ENCODE assay signal across 8 cellular contexts in the genomic region with DNA sequence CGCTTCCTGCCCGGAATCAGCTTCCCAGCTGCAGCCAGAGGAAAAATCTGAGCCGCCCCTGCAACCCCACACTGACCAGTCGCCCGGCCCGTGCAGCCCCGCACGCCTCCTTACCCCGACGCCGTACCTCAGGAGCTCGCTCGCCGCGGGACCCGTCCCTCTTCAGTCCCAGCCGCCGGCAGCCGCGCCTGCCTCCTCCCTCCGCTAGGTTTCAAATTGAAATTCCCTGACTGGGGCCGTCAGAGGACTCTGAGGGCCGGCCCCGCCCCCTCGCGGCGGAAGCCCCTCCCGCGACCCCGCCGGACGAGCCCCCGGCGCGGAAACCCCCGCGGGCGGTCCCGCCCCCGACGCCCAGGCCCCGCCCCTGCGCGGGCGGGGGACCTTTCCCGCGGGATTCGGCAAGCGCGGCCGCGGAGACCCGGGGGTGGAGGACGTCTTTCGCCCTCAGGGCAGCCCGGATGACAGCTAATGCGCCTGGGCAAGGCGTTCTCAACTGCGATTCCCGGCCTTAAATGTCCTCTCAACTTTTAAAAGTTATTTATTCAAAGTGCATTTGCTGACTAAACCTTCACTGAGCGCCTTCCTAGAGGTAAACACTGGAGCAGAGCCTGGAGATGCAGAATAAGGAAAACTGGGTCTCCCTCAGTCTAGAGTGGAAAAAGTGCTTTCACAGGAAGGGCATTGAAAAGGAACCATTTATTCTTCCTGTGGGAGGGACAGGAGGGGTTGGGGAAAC. TPM values are rescaled to one million over a fixed set of nuclear protein-coding genes. Genes with fewer than 3 reads are reported as not detected.
DNase-seq lines count a peak whose midpoint lies in the region; ATAC-seq and TF ChIP-seq lines count a peak whose summit lies in the region.

A gene (minus strand): TSS at position 218 of the 736 bp plus-strand sequence. CDS start 106,760 bp downstream, outside the sequence.

- H3K27ac ChIP-seq in DND-41 (ENCODE audit: low read length): peak within 1 kb of the TSS; percentile 77

- H2AFZ ChIP-seq in DND-41 (ENCODE audit: low read depth, low read length): peak within 1 kb of the TSS; percentile 77

- peak within 1 kb of the TSS; percentile 87 for H3K4me3 Mint-ChIP-seq in type B pancreatic cell

- peak; percentile 88 for ATAC-seq in DND-41 (ENCODE audit: insufficient read depth, low read depth)
- peak; percentile 72 for ATAC-seq in GM21576 (IDR thresholded peaks at IDR 0.05; ENCODE audit: unreplicated experiment)

- no peaks in the 10 kb centered on the region for H3K36me3 Mint-ChIP-seq in type B pancreatic cell

- H3K9ac ChIP-seq in DND-41 (ENCODE audit: low read depth, low read length): peak within 1 kb of the TSS; percentile 82
- peak within 1 kb of the TSS; percentile 90 for H3K9ac ChIP-seq in adipocyte (ENCODE audit: low read length)

- H3K4me3 ChIP-seq in DND-41 (ENCODE audit: low read depth in 1 of 2, low read length in 2 of 2): peak within 1 kb of the TSS; percentile 59 to 81; a peak in 3 of 4 replicates
- peak within 1 kb of the TSS; percentile 70 for H3K4me3 ChIP-seq in Jurkat, Clone E6-1 (ENCODE audit: low read length)
- peak within 1 kb of the TSS; percentile 87 for H3K4me3 ChIP-seq in adipocyte (ENCODE audit: low read length)

- H3K27me3 ChIP-seq in DND-41 (ENCODE audit: insufficient read depth, low read length, poor library complexity): no peaks in the 10 kb centered on the region
- no peaks in the 10 kb centered on the region for H3K27me3 ChIP-seq in adipocyte (replicated peaks; ENCODE audit: control insufficient read depth, insufficient read depth, low read length)

- H3K27me3 Mint-ChIP-seq in type B pancreatic cell: peaks cover 17% of the 10 kb centered on the region

- peaks cover 42% of the 10 kb centered on the region for H3K79me2 ChIP-seq in DND-41 (ENCODE audit: insufficient read depth, low read length)

- DNase-seq in DND-41: peak; percentile 91
- peak; percentile 68 for DNase-seq in Jurkat, Clone E6-1 (ENCODE audit: low read depth, low spot score)
- peak; percentile 72 for DNase-seq in T follicular helper cell (ENCODE audit: low read depth)
- peak; percentile 97 for DNase-seq in adipocyte (ENCODE audit: low read depth)
- DNase-seq in cardiac septum (ENCODE audit: low spot score): peak; percentile 89
- peak; percentile 76 to 98 (median 84) for DNase-seq in posterior cingulate gyrus
- DNase-seq in type B pancreatic cell (ENCODE audit: extremely low spot score, unreplicated experiment): peak; percentile 91

- H3K9me3 Mint-ChIP-seq in type B pancreatic cell: peaks cover 4% of the 10 kb centered on the region

- H3K4me1 Mint-ChIP-seq in type B pancreatic cell (ENCODE audit: unreplicated experiment): peaks cover 32% of the 10 kb centered on the region

- H3K4me1 ChIP-seq in DND-41 (ENCODE audit: insufficient read depth, low read length): peaks cover 21% of the 10 kb centered on the region
- peaks cover 29% of the 10 kb centered on the region for H3K4me1 ChIP-seq in adipocyte (ENCODE audit: control insufficient read depth, insufficient read depth, low read length)

- H3K36me3 ChIP-seq in DND-41 (ENCODE audit: insufficient read depth, low read length) (no peaks in the 10 kb centered on the region; the same call in 1 of the 2 replicates), adipocyte (ENCODE audit: control insufficient read depth, insufficient read depth, low read length, severe bottlenecking) (no peaks in the 10 kb centered on the region)

- H3K27ac Mint-ChIP-seq in type B pancreatic cell: peak within 1 kb of the TSS; percentile 40

- peak within 1 kb of the TSS; percentile 85 for H3K4me2 ChIP-seq in DND-41 (ENCODE audit: insufficient read depth, low read length)

- no peaks in the 10 kb centered on the region for H3K9me3 ChIP-seq in DND-41 (ENCODE audit: insufficient read depth, low read length, severe bottlenecking)
- H3K9me3 ChIP-seq in adipocyte (ENCODE audit: control insufficient read depth, low read length): no peaks in the 10 kb centered on the region

- intact Hi-C loops in cardiac septum (cut with DNase I) (loop anchor here (5.0 to 10.0 kb wide), 2 partner anchors 52 to 176 kb away; no protein-coding TSS in a partner anchor), posterior cingulate gyrus (cut with DNase I) (loop anchor here (1.0 to 5.0 kb wide), 4 partner anchors 46 to 174 kb away; a partner anchor contains a TSS)

- TF ChIP-seq CTCF in DND-41 (IDR thresholded peaks at IDR 0.05; ENCODE audit: borderline replicate concordance, extremely low read depth, low read length, poor library complexity, severe bottlenecking): peak; percentile 35
- peak; percentile 70 for TF ChIP-seq CTCF in type B pancreatic cell (conservative IDR thresholded peaks at IDR 0.05)

- H4K20me1 ChIP-seq in DND-41 (ENCODE audit: insufficient read depth, low read length): peaks cover 5% of the 10 kb centered on the region

RNA-seq across cellular contexts. Expression of the gene that starts here (rescaled TPM):
- 91.0 TPM for polyA plus RNA-seq in Jurkat, Clone E6-1 (2012; ENCODE audit: insufficient read depth, insufficient read length)
- 54.1 TPM for total RNA-seq in cardiac septum
- total RNA-seq in type B pancreatic cell (ENCODE audit: low replicate concordance): 20.5 and 74.8 TPM in 2 replicates

Comparison
In these comparisons a context has a peak if more than half of its experiments do, and no peak if none do; other contexts are left out.
1. Peak in every context shown above with its lines: DNase-seq, ATAC-seq, H3K4me3 ChIP-seq and H3K27ac ChIP-seq.